In genomic region chr5:73746608-73747007, GRCh38 we compare ENCODE assay signal across 29 cellular contexts.
"Had no signal": no experiment of that assay in that cellular context is flagged by ENCODE, and none has a peak within 500 bp of the region (broad histone marks: within the 10 kb centered on the region; RNA-seq: fewer than 3 reads in every experiment).

No MANE protein-coding gene starts in this region.

- DNase-seq: activated CD4-positive, alpha-beta memory T cell treated with anti-CD3 and anti-CD28 coated beads for 36 hours; activated CD4-positive, alpha-beta T cell treated with anti-CD3 and anti-CD28 coated beads for 36 hours; activated CD4-positive, alpha-beta T cell treated with anti-CD3 and anti-CD28 coated beads, Interleukin-2, amount 10 ng/mL, durations not matched to agents 24 days and 14 days; activated CD4-positive, CD25-positive, alpha-beta regulatory T cell; activated CD4-positive, CD25-positive, alpha-beta regulatory T cell treated with anti-CD3 and anti-CD28 coated beads, Interleukin-2, amount 50 U/mL, for 72 hours; activated CD8-positive, alpha-beta memory T cell treated with anti-CD3 and anti-CD28 coated beads, Interleukin-2, amount 10 ng/mL, durations not matched to agents 7 days and 5 days; activated CD8-positive, alpha-beta memory T cell treated with anti-CD3 and anti-CD28 coated beads, Interleukin-2, amount 50 U/mL, for 4 hours; activated CD8-positive, alpha-beta T cell treated with anti-CD3 and anti-CD28 coated beads, Interleukin-2, amount 10 ng/mL, durations not matched to agents 7 days and 5 days; activated effector memory CD4-positive, alpha-beta T cell treated with anti-CD3 and anti-CD28 coated beads, Interleukin-2, amount 50 U/mL, for 16 hours; activated naive CD4-positive, alpha-beta T cell treated with anti-CD3 and anti-CD28 coated beads for 36 hours; activated naive CD8-positive, alpha-beta T cell treated with anti-CD3 and anti-CD28 coated beads for 36 hours; activated naive CD8-positive, alpha-beta T cell treated with anti-CD3 and anti-CD28 coated beads, Interleukin-2, amount 50 U/mL, for 24 hours; activated T-cell treated with anti-CD3 and anti-CD28 coated beads, Interleukin-2, amount 50 U/mL, for 1 hour; activated T-cell treated with anti-CD3 and anti-CD28 coated beads, Interleukin-2, amount 50 U/mL, for 48 hours; adrenal gland; amygdala; aorta; body of pancreas; caudate nucleus; dorsolateral prefrontal cortex; effector memory CD4-positive, alpha-beta T cell; endodermal cell; erythroblast; foreskin keratinocyte; gastrocnemius medialis; glutamatergic neuron; T-helper 2 cell had no signal

- H3K27ac ChIP-seq: body of pancreas, dorsolateral prefrontal cortex, foreskin keratinocyte, gastrocnemius medialis had no signal

- H3K36me3 ChIP-seq: adrenal gland, esophagus muscularis mucosa, gastrocnemius medialis had no signal

- H3K4me3 ChIP-seq: adrenal gland, body of pancreas, coronary artery, dorsolateral prefrontal cortex, esophagus muscularis mucosa, gastrocnemius medialis had no signal

- ATAC-seq: activated CD4-positive, alpha-beta T cell treated with anti-CD3 and anti-CD28 coated beads for 36 hours; activated CD8-positive, alpha-beta memory T cell treated with anti-CD3 and anti-CD28 coated beads, Interleukin-2, amount 10 ng/mL, durations not matched to agents 7 days and 5 days; activated CD8-positive, alpha-beta T cell treated with anti-CD3 and anti-CD28 coated beads, Interleukin-2, amount 10 ng/mL, durations not matched to agents 7 days and 5 days; activated naive CD8-positive, alpha-beta T cell treated with anti-CD3 and anti-CD28 coated beads, Interleukin-2, amount 50 U/mL, for 24 hours; body of pancreas; foreskin keratinocyte; gastrocnemius medialis had no signal

- H3K9me3 ChIP-seq: adrenal gland, body of pancreas, esophagus muscularis mucosa, gastrocnemius medialis had no signal

- H3K27me3 ChIP-seq: adrenal gland, body of pancreas, dorsolateral prefrontal cortex, esophagus muscularis mucosa, foreskin keratinocyte, gastrocnemius medialis had no signal
